8 cellular contexts compared by ENCODE assay signal in the genomic region with DNA sequence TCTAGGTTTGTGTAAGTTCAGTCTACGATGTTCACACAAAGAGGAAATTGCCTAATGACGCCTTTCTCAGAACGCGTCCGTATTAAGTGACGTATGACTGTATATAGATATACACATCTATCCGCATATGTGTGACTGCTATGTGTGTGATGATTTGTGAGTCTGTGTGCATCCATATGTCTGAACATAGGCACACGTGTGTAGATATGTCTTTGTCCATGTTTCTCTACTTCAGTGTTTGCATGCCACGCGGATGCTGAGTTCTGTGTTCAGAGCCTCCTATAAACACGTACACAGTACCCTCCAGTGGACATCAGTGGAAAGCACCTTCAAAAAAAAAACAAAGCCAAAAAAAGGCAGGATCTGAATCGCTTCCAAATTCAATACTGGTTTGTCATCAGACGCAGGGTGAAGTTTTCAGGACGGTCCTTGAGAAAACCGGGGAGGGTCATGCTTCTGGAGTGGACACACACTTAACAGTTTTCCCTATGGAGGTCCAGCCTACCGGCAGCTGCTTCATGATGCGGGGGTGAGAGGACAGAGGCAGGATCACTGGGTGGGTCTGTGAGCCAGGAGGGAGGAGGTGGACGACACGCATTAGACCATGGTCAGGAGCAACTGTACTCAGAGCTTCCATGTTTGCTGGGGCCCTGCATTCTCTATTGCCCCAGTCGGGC. TPM values are rescaled to one million over a fixed set of nuclear protein-coding genes. Genes with fewer than 3 reads are reported as not detected.
DNase-seq lines count a peak whose midpoint lies in the region; ATAC-seq and TF ChIP-seq lines count a peak whose summit lies in the region.

No MANE protein-coding gene starts in this region.

- DNase-seq in Daoy (ENCODE audit: low read depth) (peak; percentile 75), NCI-H1105 treated with DMSO at 0.1 percent for 48 hours (lab: John Stamatoyannopoulos, UW) (peak; percentile 51), dorsolateral prefrontal cortex (peak in 7 of 10 donors; percentile 23 to 68 (median 47)), medulla oblongata (ENCODE audit: extremely low spot score) (peak; percentile 80), uterus (peak; percentile 28 to 48)

- no peaks in the 10 kb centered on the region for H3K4me1 ChIP-seq in uterus

- H3K4me3 ChIP-seq in dorsolateral prefrontal cortex (peak overlapping the region in 19 of 59 donors; percentile 2 to 41 (median 20)), uterus (no peak overlapping the region)

- no peak for TF ChIP-seq POLR2A in uterus (IDR thresholded peaks at IDR 0.05)

- H3K27me3 ChIP-seq in dorsolateral prefrontal cortex, result no peaks in the 10 kb centered on the region
- H3K27me3 ChIP-seq in uterus, result no peaks in the 10 kb centered on the region

- intact Hi-C loops in dorsolateral prefrontal cortex (cut with DNase I), result loop anchor here (5.0 kb wide), 3 partner anchors 276 to 621 kb away; no protein-coding TSS in a partner anchor
- intact Hi-C loops in uterus (cut with DNase I; ENCODE audit: low total_unique reads), result loop anchor here (5.0 kb wide), 1 partner anchor 451 kb away; no protein-coding TSS in a partner anchor

- no peaks in the 10 kb centered on the region for H3K9me3 ChIP-seq in uterus

- no peak overlapping the region for H3K27ac ChIP-seq in dorsolateral prefrontal cortex
- H3K27ac ChIP-seq in uterus, result no peak overlapping the region

- no peaks in the 10 kb centered on the region for H3K36me3 ChIP-seq in uterus

- ATAC-seq in GM21529 (IDR thresholded peaks at IDR 0.05; ENCODE audit: unreplicated experiment), result peak; percentile 62
- ATAC-seq in SK-N-SH treated with all-trans-retinoic acid at 6 μM for 48 hours, result peak; percentile 87
- ATAC-seq in HG02885 (IDR thresholded peaks at IDR 0.05; ENCODE audit: poor library complexity, unreplicated experiment), result no peak

- TF ChIP-seq CTCF in dorsolateral prefrontal cortex (IDR thresholded peaks at IDR 0.05 in 54 of 56, conservative IDR thresholded peaks at IDR 0.05 in 2 of 56; ENCODE audit: low read depth in 1 of 56, partially characterized antibody in 56 of 56), result peak; percentile 29 to 81 (median 64)
- TF ChIP-seq CTCF in uterus (IDR thresholded peaks at IDR 0.05), result peak; percentile 47 to 71 (median 64)

TF ChIP-seq in SK-N-SH treated with all-trans-retinoic acid at 6 μM for 48 hours, 23 proteins besides CTCF, POLR2A, EP300 and RAD21:
- no peak for TF ChIP-seq ARNTL (CRISPR knock-in tag; IDR thresholded peaks at IDR 0.05; ENCODE audit: borderline replicate concordance, low read depth)

RNA-seq across cellular contexts. Expression of a gene that starts 29.5 kb away (rescaled TPM):
- total RNA-seq in Daoy (2014; rRNA removed; shearing (Covaris generic)), result 23.9 and 28.8 TPM in 2 replicates
- total RNA-seq in dorsolateral prefrontal cortex, result 10 to 100 TPM in 49 of 120 experiments, 1 to 10 TPM in 71; 5.5 to 19.4 (median 9.7) TPM
- 10 to 100 TPM; 22.1 to 58.5 (median 28.0) TPM for total RNA-seq in uterus
